3 cellular contexts compared by ENCODE assay signal in the genomic region with DNA sequence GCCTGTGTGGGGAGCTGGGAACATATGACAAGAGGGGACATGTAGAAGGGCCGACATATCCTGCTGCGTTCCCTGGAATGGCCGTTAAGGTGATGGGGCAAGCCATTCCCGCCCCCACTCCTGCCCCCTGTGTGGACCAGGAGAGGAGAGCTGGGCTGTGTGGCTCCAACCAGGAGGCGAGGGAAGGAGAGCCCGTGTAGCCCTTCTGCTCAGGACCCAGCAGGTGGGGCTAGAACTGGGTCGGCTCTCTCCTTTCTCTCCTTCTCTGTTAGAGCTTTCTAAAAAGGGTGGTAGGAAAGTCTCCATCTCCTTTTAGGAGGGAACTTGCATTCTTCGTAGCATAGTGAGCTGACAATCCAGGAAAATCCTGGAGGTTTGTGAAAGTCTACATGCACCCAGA.
TF ChIP-seq lines count a peak whose summit lies in the region.

No MANE protein-coding gene starts in this region.

TF ChIP-seq in A549, 52 proteins besides CTCF, POLR2A, EP300 and RAD21:
- TF ChIP-seq HOXB13 (CRISPR knock-in tag; IDR thresholded peaks at IDR 0.05; ENCODE audit: low read depth) (no peak), USF2 (IDR thresholded peaks at IDR 0.05) (no peak), JUN (IDR thresholded peaks at IDR 0.05) (no peak), CHD4 (IDR thresholded peaks at IDR 0.05; ENCODE audit: borderline replicate concordance) (no peak), FOSB (CRISPR knock-in tag; IDR thresholded peaks at IDR 0.05) (no peak), MYC (IDR thresholded peaks at IDR 0.05; ENCODE audit: borderline replicate concordance, low read length) (no peak), PBX3 (IDR thresholded peaks at IDR 0.05) (no peak)
- TF ChIP-seq, protein P1, sequence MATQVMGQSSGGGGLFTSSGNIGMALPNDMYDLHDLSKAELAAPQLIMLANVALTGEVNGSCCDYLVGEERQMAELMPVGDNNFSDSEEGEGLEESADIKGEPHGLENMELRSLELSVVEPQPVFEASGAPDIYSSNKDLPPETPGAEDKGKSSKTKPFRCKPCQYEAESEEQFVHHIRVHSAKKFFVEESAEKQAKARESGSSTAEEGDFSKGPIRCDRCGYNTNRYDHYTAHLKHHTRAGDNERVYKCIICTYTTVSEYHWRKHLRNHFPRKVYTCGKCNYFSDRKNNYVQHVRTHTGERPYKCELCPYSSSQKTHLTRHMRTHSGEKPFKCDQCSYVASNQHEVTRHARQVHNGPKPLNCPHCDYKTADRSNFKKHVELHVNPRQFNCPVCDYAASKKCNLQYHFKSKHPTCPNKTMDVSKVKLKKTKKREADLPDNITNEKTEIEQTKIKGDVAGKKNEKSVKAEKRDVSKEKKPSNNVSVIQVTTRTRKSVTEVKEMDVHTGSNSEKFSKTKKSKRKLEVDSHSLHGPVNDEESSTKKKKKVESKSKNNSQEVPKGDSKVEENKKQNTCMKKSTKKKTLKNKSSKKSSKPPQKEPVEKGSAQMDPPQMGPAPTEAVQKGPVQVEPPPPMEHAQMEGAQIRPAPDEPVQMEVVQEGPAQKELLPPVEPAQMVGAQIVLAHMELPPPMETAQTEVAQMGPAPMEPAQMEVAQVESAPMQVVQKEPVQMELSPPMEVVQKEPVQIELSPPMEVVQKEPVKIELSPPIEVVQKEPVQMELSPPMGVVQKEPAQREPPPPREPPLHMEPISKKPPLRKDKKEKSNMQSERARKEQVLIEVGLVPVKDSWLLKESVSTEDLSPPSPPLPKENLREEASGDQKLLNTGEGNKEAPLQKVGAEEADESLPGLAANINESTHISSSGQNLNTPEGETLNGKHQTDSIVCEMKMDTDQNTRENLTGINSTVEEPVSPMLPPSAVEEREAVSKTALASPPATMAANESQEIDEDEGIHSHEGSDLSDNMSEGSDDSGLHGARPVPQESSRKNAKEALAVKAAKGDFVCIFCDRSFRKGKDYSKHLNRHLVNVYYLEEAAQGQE (IDR thresholded peaks at IDR 0.05) = no peak

TF ChIP-seq in H1, 55 proteins besides CTCF, POLR2A, EP300 and RAD21:
- TF ChIP-seq NANOG (IDR thresholded peaks at IDR 0.05; ENCODE audit: insufficient read depth, low read depth, low read length, poor library complexity, severe bottlenecking) = no peak
- TF ChIP-seq SIRT6 (IDR thresholded peaks at IDR 0.05; ENCODE audit: low read length) = no peak
- no peak for TF ChIP-seq HDAC2 (IDR thresholded peaks at IDR 0.05; ENCODE audit: borderline replicate concordance in 1 of 2, low read depth in 2 of 2, low read length in 2 of 2)
- no peak for TF ChIP-seq ZNF274 (IDR thresholded peaks at IDR 0.05; ENCODE audit: borderline replicate concordance, extremely low read depth, low read length)
- TF ChIP-seq MAX (IDR thresholded peaks at IDR 0.05) = no peak
- no peak for TF ChIP-seq CEBPB (IDR thresholded peaks at IDR 0.05; ENCODE audit: low read depth, low read length)
- no peak for TF ChIP-seq PHF8 (conservative IDR thresholded peaks at IDR 0.05; ENCODE audit: low read depth, low read length)
- no peak for TF ChIP-seq HDAC6 (IDR thresholded peaks at IDR 0.05; ENCODE audit: low read depth, low read length)
- TF ChIP-seq SUZ12 (IDR thresholded peaks at IDR 0.05; ENCODE audit: low read length) = no peak
- no peak for TF ChIP-seq GABPA (IDR thresholded peaks at IDR 0.05; ENCODE audit: borderline replicate concordance, insufficient read depth, low read length)
- no peak for TF ChIP-seq SIN3A (conservative IDR thresholded peaks at IDR 0.05 in 1 of 2, IDR thresholded peaks at IDR 0.05 in 1 of 2; ENCODE audit: low read depth in 1 of 2, low read length in 2 of 2)

TF ChIP-seq in WTC11, 78 proteins besides CTCF, POLR2A, EP300 and RAD21:
- TF ChIP-seq KAT7 (CRISPR knock-in tag; IDR thresholded peaks at IDR 0.05; ENCODE audit: borderline replicate concordance) (no peak), IRF2 (CRISPR knock-in tag; IDR thresholded peaks at IDR 0.05; ENCODE audit: borderline replicate concordance, low read depth) (no peak), ELF4 (CRISPR knock-in tag; IDR thresholded peaks at IDR 0.05; ENCODE audit: low read depth) (no peak), ZNF416 (CRISPR knock-in tag; IDR thresholded peaks at IDR 0.05) (no peak), TEAD4 (CRISPR knock-in tag; IDR thresholded peaks at IDR 0.05) (no peak), SP1 (CRISPR knock-in tag; conservative IDR thresholded peaks at IDR 0.05) (no peak), RORB (CRISPR knock-in tag; IDR thresholded peaks at IDR 0.05) (no peak), OVOL2 (CRISPR knock-in tag; IDR thresholded peaks at IDR 0.05; ENCODE audit: borderline replicate concordance) (no peak), ZBTB21 (CRISPR knock-in tag; IDR thresholded peaks at IDR 0.05; ENCODE audit: borderline replicate concordance) (no peak), ZNF263 (CRISPR knock-in tag; IDR thresholded peaks at IDR 0.05; ENCODE audit: low read depth) (no peak)
- TF ChIP-seq, protein P2, sequence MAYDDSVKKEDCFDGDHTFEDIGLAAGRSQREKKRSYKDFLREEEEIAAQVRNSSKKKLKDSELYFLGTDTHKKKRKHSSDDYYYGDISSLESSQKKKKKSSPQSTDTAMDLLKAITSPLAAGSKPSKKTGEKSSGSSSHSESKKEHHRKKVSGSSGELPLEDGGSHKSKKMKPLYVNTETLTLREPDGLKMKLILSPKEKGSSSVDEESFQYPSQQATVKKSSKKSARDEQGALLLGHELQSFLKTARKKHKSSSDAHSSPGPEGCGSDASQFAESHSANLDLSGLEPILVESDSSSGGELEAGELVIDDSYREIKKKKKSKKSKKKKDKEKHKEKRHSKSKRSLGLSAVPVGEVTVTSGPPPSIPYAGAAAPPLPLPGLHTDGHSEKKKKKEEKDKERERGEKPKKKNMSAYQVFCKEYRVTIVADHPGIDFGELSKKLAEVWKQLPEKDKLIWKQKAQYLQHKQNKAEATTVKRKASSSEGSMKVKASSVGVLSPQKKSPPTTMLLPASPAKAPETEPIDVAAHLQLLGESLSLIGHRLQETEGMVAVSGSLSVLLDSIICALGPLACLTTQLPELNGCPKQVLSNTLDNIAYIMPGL (CRISPR knock-in tag; IDR thresholded peaks at IDR 0.05) = no peak
